Comparison of ENCODE assay signal across 26 cellular contexts in the genomic region with DNA sequence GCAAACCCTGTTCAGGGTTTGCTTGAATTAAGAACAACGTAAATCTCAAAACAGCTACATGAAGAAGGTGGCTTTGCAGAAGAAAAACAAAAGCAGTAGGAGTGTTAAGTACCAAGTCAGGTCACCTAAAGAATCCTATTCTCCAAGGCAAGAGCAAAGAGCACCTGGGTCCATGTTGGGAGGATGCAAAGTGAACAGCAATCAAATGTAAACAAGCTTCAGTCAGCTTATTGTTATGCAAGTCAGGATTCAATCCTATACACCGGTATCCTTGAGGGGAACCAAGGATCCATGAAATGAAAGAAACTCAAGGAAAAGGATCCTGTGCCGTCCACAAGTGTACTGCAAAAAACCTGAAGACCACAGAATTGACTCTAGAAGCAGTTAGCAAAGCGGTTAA.
DNase-seq lines count a peak whose midpoint lies in the region; ATAC-seq, FAIRE-seq and TF ChIP-seq lines count a peak whose summit lies in the region.
"Had no signal": no experiment of that assay in that cellular context is flagged by ENCODE, and none has a peak within 500 bp of the region (broad histone marks: within the 10 kb centered on the region; RNA-seq: fewer than 3 reads in every experiment).

No MANE protein-coding gene starts in this region.

- H3K4me3 Mint-ChIP-seq in endodermal cell, result no peak overlapping the region
- H3K4me3 Mint-ChIP-seq: CD4-positive, alpha-beta T cell; HFFc6 had no signal

- no peaks in the 10 kb centered on the region for H3K27me3 ChIP-seq in HUES48 (ENCODE audit: control insufficient read depth, insufficient read depth, low read length)
- H3K27me3 ChIP-seq in H1 (replicated peaks in 1 of 4; ENCODE audit: control insufficient read depth in 3 of 4, extremely low read depth in 1 of 4, insufficient read depth in 3 of 4, low read length in 3 of 4), result no peaks in the 10 kb centered on the region
- H3K27me3 ChIP-seq in iPS-20b (ENCODE audit: insufficient read depth, low read length), result no peaks in the 10 kb centered on the region
- H3K27me3 ChIP-seq in endodermal cell (ENCODE audit: control insufficient read depth, insufficient read depth, low read length, poor library complexity, severe bottlenecking), result no peaks in the 10 kb centered on the region
- H3K27me3 ChIP-seq: BLaER1 treated with 17β-estradiol and CSF1 and Interleukin-3, amounts not matched to agents 10 nM and 100 nM had no signal

- no peaks in the 10 kb centered on the region for H3K36me3 Mint-ChIP-seq in endodermal cell (ENCODE audit: low read depth)

- no peak overlapping the region for H4K5ac ChIP-seq in H1 (ENCODE audit: insufficient read length, low read depth, low read length)

- H3K9ac ChIP-seq in HUES48 (ENCODE audit: low read depth, low read length), result no peak overlapping the region
- H3K9ac ChIP-seq in H1 (replicated peaks in 1 of 4; ENCODE audit: extremely low read depth in 1 of 4, low read depth in 3 of 4, low read length in 3 of 4), result no peak overlapping the region
- H3K9ac ChIP-seq in iPS-20b (ENCODE audit: low read depth, low read length), result no peak overlapping the region; the same call in 1 of the 2 replicates
- no peak overlapping the region for H3K9ac ChIP-seq in endodermal cell (ENCODE audit: extremely low read depth, low read length, poor library complexity, severe bottlenecking)
- H3K9ac ChIP-seq: BLaER1 treated with 17β-estradiol and CSF1 and Interleukin-3, amounts not matched to agents 10 nM and 100 nM had no signal

- peaks cover 36% of the 10 kb centered on the region for H3K4me1 Mint-ChIP-seq in endodermal cell

- H3K4me2 ChIP-seq in H1 (ENCODE audit: insufficient read depth in 1 of 2, low read depth in 2 of 2, low read length in 2 of 2), result peak overlapping the region; percentile 57 to 72
- H3K4me2 ChIP-seq: A549; BLaER1 treated with 17β-estradiol and CSF1 and Interleukin-3, amounts not matched to agents 10 nM and 100 nM had no signal

- no peaks in the 10 kb centered on the region for H3K23me2 ChIP-seq in H1 (ENCODE audit: low read depth, low read length)

- no peak overlapping the region for H3K27ac Mint-ChIP-seq in endodermal cell
- H3K27ac Mint-ChIP-seq: CD4-positive, alpha-beta T cell; HFFc6 had no signal

- H2BK15ac ChIP-seq in H1 (ENCODE audit: low read length), result no peak overlapping the region

- WGBS in H1 (ENCODE audit: extremely low coverage in 1 of 2, insufficient coverage in 1 of 2, insufficient read length in 1 of 2, insufficient replicate concordance in 2 of 2, low coverage in 1 of 2, low lambda C conversion rate in 2 of 2, missing lambda C conversion rate in 1 of 2), 2 experiments, result 24% methylated on average over 4 of the region's 4 CpGs; no CpG with 5 or more reads in 1 of the 2 experiments
- 55 to 66% methylated on average over 4 of the region's 4 CpGs for WGBS in endodermal cell (ENCODE audit: insufficient coverage in 1 of 2, insufficient read length in 1 of 2), 2 experiments

- TF ChIP-seq RAD21 in H1 (IDR thresholded peaks at IDR 0.05 in 1 of 2, conservative IDR thresholded peaks at IDR 0.05 in 1 of 2; ENCODE audit: low read depth in 2 of 2, low read length in 2 of 2), result 0 out of 4 replicates have a peak, but pooled peaks of 1 of the 2 experiments have one; percentile 3

- peak in 1 of 2 experiments; percentile 81; a peak in 1 of 3 replicates for TF ChIP-seq EP300 in H1 (IDR thresholded peaks at IDR 0.05; ENCODE audit: borderline replicate concordance in 1 of 2, low read depth in 2 of 2, low read length in 2 of 2)

- no peak overlapping the region for H4K8ac ChIP-seq in H1 (ENCODE audit: extremely low read depth, insufficient read depth, low read length)

- H3K27ac ChIP-seq in HUES48 (ENCODE audit: low read depth, low read length) (peak overlapping the region; percentile 43), H1 (ENCODE audit: low read depth, low read length) (no peak overlapping the region), iPS-20b (ENCODE audit: low read length) (no peak overlapping the region), endodermal cell (ENCODE audit: low read depth, low read length) (no peak overlapping the region)
- H3K27ac ChIP-seq: A549; BLaER1 treated with 17β-estradiol and CSF1 and Interleukin-3, amounts not matched to agents 10 nM and 100 nM; SK-N-MC had no signal

- no peaks in the 10 kb centered on the region for H3K9me3 Mint-ChIP-seq in endodermal cell

- H3K9me3 ChIP-seq in HUES48 (ENCODE audit: control insufficient read depth, insufficient read depth, low read length) (no peaks in the 10 kb centered on the region), H1 (ENCODE audit: insufficient read depth in 2 of 2, low read depth in 1 of 2, low read length in 1 of 2) (no peaks in the 10 kb centered on the region), iPS-20b (ENCODE audit: insufficient read depth, low read depth, low read length) (no peaks in the 10 kb centered on the region), endodermal cell (ENCODE audit: control insufficient read depth, low read length) (no peaks in the 10 kb centered on the region)
- H3K9me3 ChIP-seq: A549; BLaER1 treated with 17β-estradiol and CSF1 and Interleukin-3, amounts not matched to agents 10 nM and 100 nM had no signal

- POLR2A ChIA-PET in H1 (lab: Charles Lee; ENCODE audit: partially characterized antibody), result interaction anchor here (0.7 to 0.8 kb wide), 2 partner anchors 14 to 17 kb away, joined by 3 read pairs; no protein-coding TSS in a partner anchor

- no peaks in the 10 kb centered on the region for H3K79me2 ChIP-seq in H1 (ENCODE audit: control insufficient read depth in 1 of 2, insufficient read depth in 2 of 2, low read length in 2 of 2)

- H3K79me1 ChIP-seq in H1 (ENCODE audit: low read depth, low read length), result no peaks in the 10 kb centered on the region

- H2BK20ac ChIP-seq in H1 (ENCODE audit: low read length), result no peak overlapping the region

- no peak overlapping the region for H3K18ac ChIP-seq in H1 (ENCODE audit: extremely low read depth, low read length)

- DNase-seq in H1 (ENCODE audit: low read depth in 1 of 2, low spot score in 2 of 2) (no peak), hepatic stellate cell (ENCODE audit: low spot score) (no peak), endodermal cell (no peak)
- no peak for DNase-seq in activated CD4-positive, CD25-positive, alpha-beta regulatory T cell (lab: John Stamatoyannopoulos, UW)
- DNase-seq: AML-193; CD4-positive, alpha-beta T cell; COR-L47; DMS53; HFFc6; NCI-H1092; NCI-H1417 treated with DMSO at 0.1 percent for 48 hours; NCI-H1694 treated with DMSO at 0.1 percent for 48 hours; NCI-H2227 treated with DMSO at 0.1 percent for 48 hours; NCI-H69; SIG-M5; SW 1271 had no signal

- no peak overlapping the region for H3K56ac ChIP-seq in H1 (replicated peaks; ENCODE audit: insufficient read length, low read depth, low read length)

- H4K20me1 ChIP-seq in H1 (replicated peaks in 1 of 2; ENCODE audit: control insufficient read depth in 1 of 2, insufficient read depth in 2 of 2, low read length in 2 of 2), result no peaks in the 10 kb centered on the region
- H4K20me1 ChIP-seq: BLaER1 treated with 17β-estradiol and CSF1 and Interleukin-3, amounts not matched to agents 10 nM and 100 nM had no signal

- H2BK120ac ChIP-seq in H1 (replicated peaks; ENCODE audit: low read depth, low read length), result no peak overlapping the region

- ATAC-seq in GM18907 (IDR thresholded peaks at IDR 0.05; ENCODE audit: unreplicated experiment), result no peak
- ATAC-seq: A549, HepG2 had no signal

- no peak overlapping the region for H2BK12ac ChIP-seq in H1 (ENCODE audit: low read depth, low read length)

- peaks cover 33% of the 10 kb centered on the region for H3K4me1 ChIP-seq in HUES48 (ENCODE audit: control insufficient read depth, insufficient read depth, low read length)
- peaks cover 0 to 18% (median 10%) of the 10 kb centered on the region in 4 experiments; a peak in 5 of 7 replicates for H3K4me1 ChIP-seq in H1 (replicated peaks in 1 of 4; ENCODE audit: control insufficient read depth in 3 of 4, insufficient read depth in 4 of 4, low read length in 3 of 4)
- H3K4me1 ChIP-seq in iPS-20b (ENCODE audit: insufficient read depth, low read length), result peaks cover 27% of the 10 kb centered on the region
- H3K4me1 ChIP-seq in endodermal cell (ENCODE audit: control insufficient read depth, insufficient read depth, low read length), result no peaks in the 10 kb centered on the region
- H3K4me1 ChIP-seq: A549; BLaER1 treated with 17β-estradiol and CSF1 and Interleukin-3, amounts not matched to agents 10 nM and 100 nM had no signal

- H2AFZ ChIP-seq in H1 (ENCODE audit: low read length), result no peak overlapping the region

- H3K4me3 ChIP-seq in HUES48 (ENCODE audit: low read depth, low read length) (peak overlapping the region; percentile 37), H1 (ENCODE audit: extremely low read depth in 1 of 4, insufficient read depth in 2 of 4, low read depth in 3 of 4, low read length in 4 of 4) (peak overlapping the region in 1 of 4 experiments; percentile 41; a peak in 1 of 8 replicates), iPS-20b (ENCODE audit: low read length) (peak overlapping the region; percentile 36; the same call in 1 of the 2 replicates), endodermal cell (ENCODE audit: low read length) (no peak overlapping the region)
- H3K4me3 ChIP-seq: A549; BLaER1 treated with 17β-estradiol and CSF1 and Interleukin-3, amounts not matched to agents 10 nM and 100 nM; SK-N-MC had no signal

- no peak overlapping the region for H4K91ac ChIP-seq in H1 (replicated peaks; ENCODE audit: insufficient read length, low read length)

- H3K4ac ChIP-seq in H1 (replicated peaks; ENCODE audit: insufficient read length, low read depth, low read length), result no peak overlapping the region

- H3K23ac ChIP-seq in H1 (ENCODE audit: insufficient read length), result no peak overlapping the region

- peak; percentile 96 for FAIRE-seq in H1 (lab: Jason Lieb, UNC)
- FAIRE-seq: A549, G401.6, H54, HepG2, RCC 7860 had no signal

- no peak for TF ChIP-seq CTCF in H1 (IDR thresholded peaks at IDR 0.05; ENCODE audit: control extremely low read depth in 1 of 3, insufficient read depth in 1 of 3, low read depth in 1 of 3, low read length in 3 of 3)
- TF ChIP-seq CTCF in endodermal cell (conservative IDR thresholded peaks at IDR 0.05), result no peak

- H2AK5ac ChIP-seq in H1 (ENCODE audit: low read depth, low read length), result no peak overlapping the region

- no peaks in the 10 kb centered on the region for H3K27me3 Mint-ChIP-seq in endodermal cell (ENCODE audit: insufficient read depth)
- H3K27me3 Mint-ChIP-seq: CD4-positive, alpha-beta T cell had no signal

- H3K14ac ChIP-seq in H1 (ENCODE audit: insufficient read length), result no peak overlapping the region

- CTCF ChIA-PET in H1 (lab: Charles Lee; ENCODE audit: partially characterized antibody), result interaction anchor here (0.7 to 2.4 kb wide), 4 partner anchors 14 to 82 kb away, joined by 3 to 11 read pairs (median 7); no protein-coding TSS in a partner anchor

- no peak for TF ChIP-seq POLR2A in H1 (IDR thresholded peaks at IDR 0.05; ENCODE audit: control extremely low read depth in 1 of 2, low read depth in 2 of 2, low read length in 2 of 2)

- no peak overlapping the region for H2BK5ac ChIP-seq in H1 (ENCODE audit: low read depth, low read length)

- no peaks in the 10 kb centered on the region for H3K36me3 ChIP-seq in HUES48 (ENCODE audit: control insufficient read depth, insufficient read depth, low read length)
- no peaks in the 10 kb centered on the region for H3K36me3 ChIP-seq in H1 (ENCODE audit: control insufficient read depth in 2 of 4, insufficient read depth in 4 of 4, low read length in 3 of 4)
- no peaks in the 10 kb centered on the region for H3K36me3 ChIP-seq in iPS-20b (ENCODE audit: insufficient read depth, low read depth, low read length)
- H3K36me3 ChIP-seq in endodermal cell (ENCODE audit: control insufficient read depth, insufficient read depth, low read length), result no peaks in the 10 kb centered on the region
- H3K36me3 ChIP-seq: BLaER1 treated with 17β-estradiol and CSF1 and Interleukin-3, amounts not matched to agents 10 nM and 100 nM had no signal
